20 cellular contexts compared by ENCODE assay signal in genomic region chr7:137904826-137905225, GRCh38. TPM values are rescaled to one million over a fixed set of nuclear protein-coding genes. Genes with fewer than 3 reads are reported as not detected.
DNase-seq lines count a peak whose midpoint lies in the region; ATAC-seq and TF ChIP-seq lines count a peak whose summit lies in the region.
"Had no signal": no experiment of that assay in that cellular context is flagged by ENCODE, and none has a peak within 500 bp of the region (broad histone marks: within the 10 kb centered on the region; RNA-seq: fewer than 3 reads in every experiment).

No MANE protein-coding gene starts in this region.

- peaks cover 13% of the 10 kb centered on the region for H3K4me1 Mint-ChIP-seq in activated T-cell treated with anti-CD3 and anti-CD28 coated beads, Interleukin-2, amount 50 U/mL, for 72 hours (ENCODE audit: low read depth)

- H3K9ac ChIP-seq in fibroblast of lung (ENCODE audit: insufficient read depth, low read length): no peak overlapping the region

- H3K36me3 ChIP-seq in OCI-LY7 (ENCODE audit: insufficient read depth, low read length): peaks cover 60% of the 10 kb centered on the region
- peaks cover 14% of the 10 kb centered on the region for H3K36me3 ChIP-seq in fibroblast of lung (ENCODE audit: control insufficient read depth, insufficient read depth, low read length)
- H3K36me3 ChIP-seq in thyroid gland: peaks cover 65 to 76% of the 10 kb centered on the region in 2 donors
- no peaks in the 10 kb centered on the region for H3K36me3 ChIP-seq in A673 (ENCODE audit: insufficient read depth, low read length, poor library complexity, severe bottlenecking)

- H3K9me3 ChIP-seq in OCI-LY7 (ENCODE audit: low read length): 0 out of 2 replicates have a peak, but pooled peaks cover 10% of the 10 kb centered on the region
- no peaks in the 10 kb centered on the region for H3K9me3 ChIP-seq in fibroblast of lung (ENCODE audit: control insufficient read depth, insufficient read depth, low read depth, low read length)
- no peaks in the 10 kb centered on the region for H3K9me3 ChIP-seq in thyroid gland
- no peaks in the 10 kb centered on the region for H3K9me3 ChIP-seq in A673 (ENCODE audit: low read depth, low read length, poor library complexity, severe bottlenecking)
- H3K9me3 ChIP-seq: psoas muscle had no signal

- peaks cover 7% of the 10 kb centered on the region for H3K4me1 ChIP-seq in OCI-LY7 (ENCODE audit: insufficient read depth, low read length, poor library complexity, severe bottlenecking)
- H3K4me1 ChIP-seq in fibroblast of lung (ENCODE audit: control insufficient read depth, extremely low read depth, insufficient read depth, low read length): no peaks in the 10 kb centered on the region
- peaks cover 8 to 12% of the 10 kb centered on the region in 2 donors for H3K4me1 ChIP-seq in thyroid gland
- peaks cover under 1% of the 10 kb centered on the region for H3K4me1 ChIP-seq in A673 (ENCODE audit: insufficient read depth, low read length, poor library complexity, severe bottlenecking)

- ATAC-seq in activated T-cell treated with anti-CD3 and anti-CD28 coated beads, Interleukin-2, amount 50 U/mL, for 72 hours (replicated peaks in 1 of 2): no peak
- ATAC-seq: left ventricle myocardium superior, psoas muscle had no signal

- CTCF ChIA-PET in OCI-LY7 (lab: Charles Lee; ENCODE audit: unreplicated experiment) (interaction anchor here (0.9 to 1.4 kb wide), 2 partner anchors 82 to 98 kb away, joined by 3 to 5 read pairs; no protein-coding TSS in a partner anchor), A673 (lab: Charles Lee) (no interaction called here), RWPE1 (lab: Yijun Ruan, JAX) (interaction anchor here (2.9 kb wide), 1 partner anchor 104 kb away, joined by 15 read pairs; no protein-coding TSS in a partner anchor)

- POLR2A ChIA-PET in OCI-LY7 (lab: Charles Lee): interaction anchor here (0.7 to 2.6 kb wide), 8 partner anchors 10 to 230 kb away, joined by 3 to 15 read pairs (median 4); no protein-coding TSS in a partner anchor
- POLR2A ChIA-PET in A673 (lab: Charles Lee; ENCODE audit: low non-redundant PET): no interaction called here
- POLR2A ChIA-PET in RWPE1 (lab: Yijun Ruan, JAX; ENCODE audit: low non-redundant PET): interaction anchor here (0.8 kb wide), 1 partner anchor 97 kb away, joined by 3 read pairs; no protein-coding TSS in a partner anchor

- DNase-seq in activated T-cell treated with anti-CD3 and anti-CD28 coated beads, Interleukin-2, amount 50 U/mL, for 72 hours: no peak
- DNase-seq in activated T-cell treated with anti-CD3 and anti-CD28 coated beads for 4 hours (no peak), OCI-LY7 (ENCODE audit: low spot score) (peak; percentile 10), fibroblast of lung (ENCODE audit: low read depth in 2 of 2) (peak; percentile 27 to 37), thyroid gland (no peak), A673 (ENCODE audit: low spot score) (no peak), RWPE1 (ENCODE audit: low spot score) (no peak), SKM-1 (lab: John Stamatoyannopoulos, UW; ENCODE audit: unreplicated experiment) (no peak)
- DNase-seq: activated CD4-positive, alpha-beta memory T cell treated with anti-CD3 and anti-CD28 coated beads for 36 hours; activated naive CD4-positive, alpha-beta T cell treated with anti-CD3 and anti-CD28 coated beads for 36 hours; DMS53; HCEC 1CT; left ventricle myocardium superior; NCI-H2029; NK-92 treated with Interleukin-12 subunit alpha and Interleukin-12 subunit beta, amount 100 ng/mL, for 24 hours; psoas muscle; stimulated activated CD4-positive, alpha-beta T cell treated with anti-CD3 and anti-CD28 coated beads, Interleukin-4, amount 100 ng/mL, for 24 hours; SW 1271 had no signal

- H3K27me3 Mint-ChIP-seq in activated T-cell treated with anti-CD3 and anti-CD28 coated beads, Interleukin-2, amount 50 U/mL, for 72 hours (ENCODE audit: low read depth): no peaks in the 10 kb centered on the region
- H3K27me3 Mint-ChIP-seq: activated CD4-positive, alpha-beta memory T cell treated with anti-CD3 and anti-CD28 coated beads for 36 hours had no signal

- no peak overlapping the region for H3K27ac ChIP-seq in OCI-LY7 (ENCODE audit: low read depth, low read length, poor library complexity, severe bottlenecking)
- H3K27ac ChIP-seq in fibroblast of lung (ENCODE audit: insufficient read depth, low read length): no peak overlapping the region
- H3K27ac ChIP-seq in thyroid gland: peak overlapping the region in 2 of 3 donors; percentile 73 to 90
- H3K27ac ChIP-seq in A673 (ENCODE audit: low read depth, low read length, poor library complexity, severe bottlenecking): no peak overlapping the region
- H3K27ac ChIP-seq in RWPE1: no peak overlapping the region
- H3K27ac ChIP-seq: C4-2B, psoas muscle had no signal

- no peak for TF ChIP-seq CTCF in OCI-LY7 (conservative IDR thresholded peaks at IDR 0.05; ENCODE audit: low read length)
- no peak for TF ChIP-seq CTCF in fibroblast of lung (conservative IDR thresholded peaks at IDR 0.05 in 1 of 2, IDR thresholded peaks at IDR 0.05 in 1 of 2; ENCODE audit: low read depth in 1 of 2, low read length in 2 of 2)
- TF ChIP-seq CTCF in thyroid gland (IDR thresholded peaks at IDR 0.05): no peak
- TF ChIP-seq CTCF in A673 (conservative IDR thresholded peaks at IDR 0.05; ENCODE audit: low read depth, low read length): no peak
- TF ChIP-seq CTCF in RWPE1 (conservative IDR thresholded peaks at IDR 0.05; ENCODE audit: low read depth): no peak

- H2AFZ ChIP-seq in OCI-LY7 (ENCODE audit: low read length): no peak overlapping the region
- H2AFZ ChIP-seq in fibroblast of lung (ENCODE audit: low read length): no peak overlapping the region

- H3K9me3 Mint-ChIP-seq in activated T-cell treated with anti-CD3 and anti-CD28 coated beads, Interleukin-2, amount 50 U/mL, for 72 hours: no peaks in the 10 kb centered on the region
- H3K9me3 Mint-ChIP-seq: activated CD4-positive, alpha-beta memory T cell treated with anti-CD3 and anti-CD28 coated beads for 36 hours; activated naive CD4-positive, alpha-beta T cell treated with anti-CD3 and anti-CD28 coated beads for 36 hours had no signal

- H3K27me3 ChIP-seq in fibroblast of lung (ENCODE audit: control insufficient read depth, insufficient read depth, low read length): no peaks in the 10 kb centered on the region
- no peaks in the 10 kb centered on the region for H3K27me3 ChIP-seq in thyroid gland
- no peaks in the 10 kb centered on the region for H3K27me3 ChIP-seq in A673 (replicated peaks; ENCODE audit: insufficient read depth, low read depth, low read length, poor library complexity)

- BruUV-seq in OCI-LY7 (replicated peaks; lab: Mats Ljungman, UMichigan) (no TSS peak), A673 (replicated peaks; lab: Mats Ljungman, UMichigan) (no TSS peak)

- no peaks in the 10 kb centered on the region for H3K9me2 ChIP-seq in OCI-LY7 (ENCODE audit: insufficient read depth, low read length)

- no peaks in the 10 kb centered on the region for H3K79me2 ChIP-seq in OCI-LY7 (ENCODE audit: insufficient read depth, low read depth, low read length)
- H3K79me2 ChIP-seq in fibroblast of lung (ENCODE audit: control insufficient read depth, insufficient read depth, low read length): peaks cover 1% of the 10 kb centered on the region

- peaks cover 10 to 24% of the 10 kb centered on the region in 2 donors for H3K36me3 Mint-ChIP-seq in activated T-cell treated with anti-CD3 and anti-CD28 coated beads, Interleukin-2, amount 50 U/mL, for 72 hours (ENCODE audit: insufficient read depth in 2 of 2)

- no peaks in the 10 kb centered on the region for H4K20me1 ChIP-seq in OCI-LY7 (ENCODE audit: insufficient read depth, low read length)
- no peaks in the 10 kb centered on the region for H4K20me1 ChIP-seq in fibroblast of lung (ENCODE audit: control insufficient read depth, extremely low read depth, insufficient read depth, low read length)

- no peak overlapping the region for H3K4me3 Mint-ChIP-seq in activated T-cell treated with anti-CD3 and anti-CD28 coated beads, Interleukin-2, amount 50 U/mL, for 72 hours
- H3K4me3 Mint-ChIP-seq: activated CD4-positive, alpha-beta memory T cell treated with anti-CD3 and anti-CD28 coated beads for 36 hours; activated naive CD4-positive, alpha-beta T cell treated with anti-CD3 and anti-CD28 coated beads for 36 hours had no signal

- 84 to 94% methylated on average over 1 of the region's 1 CpG for WGBS in thyroid gland, 2 donors

- no peak for TF ChIP-seq POLR2A in thyroid gland (IDR thresholded peaks at IDR 0.05)

- intact Hi-C loops in OCI-LY7 (cut with micrococcal nuclease; ENCODE audit: unreplicated experiment): no loop called here
- intact Hi-C loops in thyroid gland (cut with DNase I): no loop called here
- intact Hi-C loops in A673 (cut with micrococcal nuclease; ENCODE audit: unreplicated experiment): loop anchor here (10.0 kb wide), 1 partner anchor 260 kb away; no protein-coding TSS in a partner anchor

- peak overlapping the region; percentile 68 for H3K27ac Mint-ChIP-seq in activated T-cell treated with anti-CD3 and anti-CD28 coated beads, Interleukin-2, amount 50 U/mL, for 72 hours
- H3K27ac Mint-ChIP-seq: activated CD4-positive, alpha-beta memory T cell treated with anti-CD3 and anti-CD28 coated beads for 36 hours; activated naive CD4-positive, alpha-beta T cell treated with anti-CD3 and anti-CD28 coated beads for 36 hours had no signal

- H3K4me2 ChIP-seq in OCI-LY7 (ENCODE audit: low read length) (no peak overlapping the region), fibroblast of lung (ENCODE audit: extremely low read depth, insufficient read depth, low read length) (no peak overlapping the region)
- H3K4me2 ChIP-seq: smooth muscle cell had no signal

- H3K4me3 ChIP-seq in OCI-LY7 (ENCODE audit: low read depth, low read length, poor library complexity, severe bottlenecking) (no peak overlapping the region), fibroblast of lung (replicated peaks in 1 of 4; ENCODE audit: control extremely low read depth in 1 of 4, insufficient read depth in 1 of 4, low read depth in 3 of 4, low read length in 4 of 4) (no peak overlapping the region), thyroid gland (replicated peaks in 1 of 3) (no peak overlapping the region), A673 (ENCODE audit: low read depth, low read length, poor library complexity, severe bottlenecking) (no peak overlapping the region)
- H3K4me3 ChIP-seq: psoas muscle, smooth muscle cell had no signal

RNA-seq across cellular contexts. Expression of gene DGKI, which starts 58.1 kb away (rescaled TPM):
- 10 to 100 TPM; 17.8 to 18.2 TPM for total RNA-seq in activated T-cell treated with anti-CD3 and anti-CD28 coated beads, Interleukin-2, amount 50 U/mL, for 72 hours
- not detected in 2 replicates for total RNA-seq in OCI-LY7 (2014; rRNA removed; shearing (Covaris generic))
- total RNA-seq in OCI-LY7 (2022): 0.46 and 0.55 TPM in 2 replicates
- total RNA-seq in fibroblast of lung: 1.3 and 2.1 TPM in 2 replicates
- 0.74 and 0.84 TPM in 2 replicates for polyA plus RNA-seq in fibroblast of lung
- 0.43 and 0.78 TPM in 2 replicates for polyA plus RNA-seq in fibroblast of lung (2012)
- polyA minus RNA-seq in fibroblast of lung (ENCODE audit: low replicate concordance): 0.11 and 0.16 TPM in 2 replicates
- 10 to 100 TPM; 45.1 to 71.0 (median 48.7) TPM for total RNA-seq in thyroid gland
- 0.39 TPM in 1 of 2 replicates, not detected in the other for total RNA-seq in A673 (2021)

Comparison
In these comparisons a context has a peak if more than half of its experiments do, and no peak if none do; other contexts are left out.
1. DNase-seq: peak in OCI-LY7 (single experiment) and fibroblast of lung (2 of 2); none in activated T-cell treated with anti-CD3 and anti-CD28 coated beads, Interleukin-2, amount 50 U/mL, for 72 hours (0 of 2), activated T-cell treated with anti-CD3 and anti-CD28 coated beads for 4 hours (single experiment), thyroid gland (0 of 2), A673 (single experiment), RWPE1 (single experiment) and SKM-1 (single experiment).
2. H3K27ac ChIP-seq: peak in thyroid gland (2 of 3); none in OCI-LY7 (single experiment), fibroblast of lung (single experiment), A673 (single experiment) and RWPE1 (single experiment).